1 cellular context compared by ENCODE assay signal in the genomic region with DNA sequence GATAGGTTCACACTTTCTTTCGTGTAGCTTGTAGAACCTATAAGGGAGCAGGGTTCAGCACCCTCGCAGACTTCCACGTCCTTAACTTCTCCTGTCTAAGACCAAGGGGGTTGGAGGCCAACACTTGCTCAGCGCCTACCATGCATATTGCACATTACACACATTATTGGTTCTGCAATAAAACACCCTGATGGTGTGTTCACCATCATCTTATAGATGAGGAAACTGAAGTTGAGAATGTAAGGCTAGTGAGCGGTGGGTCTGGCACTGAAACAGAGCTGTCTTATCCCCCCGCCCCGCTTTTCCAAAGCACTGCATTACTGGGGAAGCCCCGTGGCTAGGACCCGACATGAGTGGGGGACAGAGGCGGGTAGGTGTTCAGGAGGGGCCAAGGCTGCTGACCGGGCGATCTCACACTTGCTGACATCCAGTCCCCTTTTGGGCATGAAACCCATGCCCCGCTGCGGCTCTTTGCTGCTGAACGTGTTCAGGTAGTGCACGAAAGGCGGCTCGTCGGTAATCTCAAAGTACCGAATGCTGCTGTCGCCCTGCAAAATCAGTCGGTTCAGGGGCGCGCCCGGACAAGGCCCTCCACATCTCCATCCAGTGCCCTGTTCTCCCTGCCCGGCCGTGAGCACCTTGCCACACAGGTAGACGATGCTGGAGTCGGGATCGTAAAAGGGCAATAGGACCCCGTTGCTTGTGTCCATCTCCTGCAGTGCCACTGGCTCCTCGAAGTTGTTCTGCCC.
TF ChIP-seq lines count a peak whose summit lies in the region.

No MANE protein-coding gene starts in this region.

TF ChIP-seq in HepG2, 621 proteins besides CTCF, POLR2A, EP300 and RAD21:
- TF ChIP-seq ZNF768 (CRISPR knock-in tag; IDR thresholded peaks at IDR 0.05) (no peak), SPEN (CRISPR knock-in tag; IDR thresholded peaks at IDR 0.05; ENCODE audit: low read depth) (0 out of 2 replicates have a peak, but pooled peaks have one; percentile 4), MYC (CRISPR knock-in tag; IDR thresholded peaks at IDR 0.05; ENCODE audit: borderline replicate concordance) (0 out of 2 replicates have a peak, but pooled peaks have one; percentile 3), MBNL3 (CRISPR knock-in tag; conservative IDR thresholded peaks at IDR 0.05) (no peak), KAT7 (CRISPR knock-in tag; IDR thresholded peaks at IDR 0.05; ENCODE audit: borderline replicate concordance) (no peak), GZF1 (CRISPR knock-in tag; IDR thresholded peaks at IDR 0.05) (0 out of 2 replicates have a peak, but pooled peaks have one; percentile 19), ZBTB42 (CRISPR knock-in tag; IDR thresholded peaks at IDR 0.05) (no peak), ZNF891 (CRISPR knock-in tag; IDR thresholded peaks at IDR 0.05) (peak; percentile 13; the same call in 1 of the 2 replicates), MTA3 (CRISPR knock-in tag; IDR thresholded peaks at IDR 0.05) (no peak), HNRNPLL (IDR thresholded peaks at IDR 0.05; ENCODE audit: low read depth, low read length, poor library complexity, severe bottlenecking) (no peak), EZH2 (conservative IDR thresholded peaks at IDR 0.05; ENCODE audit: low read depth, low read length) (0 out of 2 replicates have a peak, but pooled peaks have one; percentile 28), SRF (IDR thresholded peaks at IDR 0.05; ENCODE audit: low read depth, low read length) (no peak), YY1 (IDR thresholded peaks at IDR 0.05; ENCODE audit: insufficient read depth, insufficient replicate concordance, low read depth, low read length) (no peak), YEATS4 (CRISPR knock-in tag; IDR thresholded peaks at IDR 0.05; ENCODE audit: borderline replicate concordance) (0 out of 2 replicates have a peak, but pooled peaks have one; percentile 11), ZNF451 (CRISPR knock-in tag; IDR thresholded peaks at IDR 0.05) (no peak), RFXANK (CRISPR knock-in tag; IDR thresholded peaks at IDR 0.05) (no peak), ZFAT (CRISPR knock-in tag; conservative IDR thresholded peaks at IDR 0.05) (no peak), RFX3 (CRISPR knock-in tag; IDR thresholded peaks at IDR 0.05) (no peak), ZNF253 (CRISPR knock-in tag; IDR thresholded peaks at IDR 0.05; ENCODE audit: borderline replicate concordance) (no peak)
- TF ChIP-seq, protein P1, sequence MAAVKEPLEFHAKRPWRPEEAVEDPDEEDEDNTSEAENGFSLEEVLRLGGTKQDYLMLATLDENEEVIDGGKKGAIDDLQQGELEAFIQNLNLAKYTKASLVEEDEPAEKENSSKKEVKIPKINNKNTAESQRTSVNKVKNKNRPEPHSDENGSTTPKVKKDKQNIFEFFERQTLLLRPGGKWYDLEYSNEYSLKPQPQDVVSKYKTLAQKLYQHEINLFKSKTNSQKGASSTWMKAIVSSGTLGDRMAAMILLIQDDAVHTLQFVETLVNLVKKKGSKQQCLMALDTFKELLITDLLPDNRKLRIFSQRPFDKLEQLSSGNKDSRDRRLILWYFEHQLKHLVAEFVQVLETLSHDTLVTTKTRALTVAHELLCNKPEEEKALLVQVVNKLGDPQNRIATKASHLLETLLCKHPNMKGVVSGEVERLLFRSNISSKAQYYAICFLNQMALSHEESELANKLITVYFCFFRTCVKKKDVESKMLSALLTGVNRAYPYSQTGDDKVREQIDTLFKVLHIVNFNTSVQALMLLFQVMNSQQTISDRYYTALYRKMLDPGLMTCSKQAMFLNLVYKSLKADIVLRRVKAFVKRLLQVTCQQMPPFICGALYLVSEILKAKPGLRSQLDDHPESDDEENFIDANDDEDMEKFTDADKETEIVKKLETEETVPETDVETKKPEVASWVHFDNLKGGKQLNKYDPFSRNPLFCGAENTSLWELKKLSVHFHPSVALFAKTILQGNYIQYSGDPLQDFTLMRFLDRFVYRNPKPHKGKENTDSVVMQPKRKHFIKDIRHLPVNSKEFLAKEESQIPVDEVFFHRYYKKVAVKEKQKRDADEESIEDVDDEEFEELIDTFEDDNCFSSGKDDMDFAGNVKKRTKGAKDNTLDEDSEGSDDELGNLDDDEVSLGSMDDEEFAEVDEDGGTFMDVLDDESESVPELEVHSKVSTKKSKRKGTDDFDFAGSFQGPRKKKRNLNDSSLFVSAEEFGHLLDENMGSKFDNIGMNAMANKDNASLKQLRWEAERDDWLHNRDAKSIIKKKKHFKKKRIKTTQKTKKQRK (IDR thresholded peaks at IDR 0.05; ENCODE audit: low read length), result no peak
- TF ChIP-seq, protein P2, sequence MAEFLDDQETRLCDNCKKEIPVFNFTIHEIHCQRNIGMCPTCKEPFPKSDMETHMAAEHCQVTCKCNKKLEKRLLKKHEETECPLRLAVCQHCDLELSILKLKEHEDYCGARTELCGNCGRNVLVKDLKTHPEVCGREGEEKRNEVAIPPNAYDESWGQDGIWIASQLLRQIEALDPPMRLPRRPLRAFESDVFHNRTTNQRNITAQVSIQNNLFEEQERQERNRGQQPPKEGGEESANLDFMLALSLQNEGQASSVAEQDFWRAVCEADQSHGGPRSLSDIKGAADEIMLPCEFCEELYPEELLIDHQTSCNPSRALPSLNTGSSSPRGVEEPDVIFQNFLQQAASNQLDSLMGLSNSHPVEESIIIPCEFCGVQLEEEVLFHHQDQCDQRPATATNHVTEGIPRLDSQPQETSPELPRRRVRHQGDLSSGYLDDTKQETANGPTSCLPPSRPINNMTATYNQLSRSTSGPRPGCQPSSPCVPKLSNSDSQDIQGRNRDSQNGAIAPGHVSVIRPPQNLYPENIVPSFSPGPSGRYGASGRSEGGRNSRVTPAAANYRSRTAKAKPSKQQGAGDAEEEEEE (CRISPR knock-in tag; IDR thresholded peaks at IDR 0.05; ENCODE audit: borderline replicate concordance), result no peak
- TF ChIP-seq, protein P3, sequence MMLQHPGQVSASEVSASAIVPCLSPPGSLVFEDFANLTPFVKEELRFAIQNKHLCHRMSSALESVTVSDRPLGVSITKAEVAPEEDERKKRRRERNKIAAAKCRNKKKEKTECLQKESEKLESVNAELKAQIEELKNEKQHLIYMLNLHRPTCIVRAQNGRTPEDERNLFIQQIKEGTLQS (CRISPR knock-in tag; IDR thresholded peaks at IDR 0.05), result no peak
- TF ChIP-seq, protein P4, sequence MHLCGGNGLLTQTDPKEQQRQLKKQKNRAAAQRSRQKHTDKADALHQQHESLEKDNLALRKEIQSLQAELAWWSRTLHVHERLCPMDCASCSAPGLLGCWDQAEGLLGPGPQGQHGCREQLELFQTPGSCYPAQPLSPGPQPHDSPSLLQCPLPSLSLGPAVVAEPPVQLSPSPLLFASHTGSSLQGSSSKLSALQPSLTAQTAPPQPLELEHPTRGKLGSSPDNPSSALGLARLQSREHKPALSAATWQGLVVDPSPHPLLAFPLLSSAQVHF (CRISPR knock-in tag; IDR thresholded peaks at IDR 0.05), result no peak
